18 cellular contexts compared by ENCODE assay signal in the genomic region with DNA sequence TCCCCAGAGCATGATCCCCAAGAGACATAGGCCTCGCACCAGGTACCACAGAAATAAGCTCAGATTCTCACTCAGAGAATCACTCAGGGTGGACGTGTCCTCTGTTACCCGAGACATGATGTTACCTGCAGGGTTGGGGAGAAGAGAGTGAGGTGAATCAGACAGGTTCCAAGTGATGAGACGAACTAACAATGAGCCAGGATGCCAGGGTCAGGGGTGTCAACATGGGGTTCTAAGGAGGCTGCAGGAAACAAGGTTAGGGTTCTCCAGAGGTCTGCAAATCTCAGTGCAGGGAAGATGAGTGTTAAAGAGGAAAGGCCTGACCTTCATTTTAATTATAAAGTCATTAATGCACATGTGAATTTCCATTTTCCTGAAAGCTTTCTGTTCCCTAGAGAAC. TPM values are rescaled to one million over a fixed set of nuclear protein-coding genes. Genes with fewer than 3 reads are reported as not detected.
A peak's percentile ranks its signal among the peaks of the same experiment; 100 is the strongest.
DNase-seq lines count a peak whose midpoint lies in the region; ATAC-seq and TF ChIP-seq lines count a peak whose summit lies in the region.
"Had no signal": no experiment of that assay in that cellular context is flagged by ENCODE, and none has a peak within 500 bp of the region (broad histone marks: within the 10 kb centered on the region; RNA-seq: fewer than 3 reads in every experiment).

No MANE protein-coding gene starts in this region.

- H3K27ac ChIP-seq in tibial nerve, result peak overlapping the region in 3 of 4 donors; percentile 98 to 100 (median 99)
- H3K27ac ChIP-seq: SJSA1 had no signal

- no peak for TF ChIP-seq EP300 in tibial nerve (IDR thresholded peaks at IDR 0.05)

- CTCF ChIA-PET in activated naive CD4-positive, alpha-beta T cell treated with anti-CD3 and anti-CD28 coated beads for 36 hours (lab: Charles Lee), result interaction anchor here (1.1 to 3.4 kb wide), 2 partner anchors 12 to 134 kb away, joined by 3 to 19 read pairs; partner anchors contain the start of gene TAP2
- CTCF ChIA-PET in activated CD8-positive, alpha-beta T cell treated with anti-CD3 and anti-CD28 coated beads, Interleukin-2, amount 10 ng/mL, durations not matched to agents 7 days and 5 days (lab: Charles Lee), result interaction anchor here (0.9 to 3.4 kb wide), 5 partner anchors 10 to 134 kb away, joined by 3 to 44 read pairs (median 6); partner anchors contain the start of genes HLA-DMA and TAP2

- peaks cover 0 to 46% (median 21%) of the 10 kb centered on the region in 4 donors for H3K4me1 ChIP-seq in tibial nerve

- TF ChIP-seq CTCF in tibial nerve (IDR thresholded peaks at IDR 0.05), result no peak

- H3K36me3 Mint-ChIP-seq in activated naive CD4-positive, alpha-beta T cell treated with anti-CD3 and anti-CD28 coated beads for 36 hours (ENCODE audit: low read depth), result peaks cover 84% of the 10 kb centered on the region
- H3K36me3 Mint-ChIP-seq in activated CD8-positive, alpha-beta T cell treated with anti-CD3 and anti-CD28 coated beads, Interleukin-2, amount 10 ng/mL, durations not matched to agents 7 days and 5 days (ENCODE audit: low read depth), result peaks cover 86% of the 10 kb centered on the region

- H3K4me1 Mint-ChIP-seq in activated naive CD4-positive, alpha-beta T cell treated with anti-CD3 and anti-CD28 coated beads for 36 hours (ENCODE audit: low read depth), result peaks cover 66% of the 10 kb centered on the region
- H3K4me1 Mint-ChIP-seq in activated CD8-positive, alpha-beta T cell treated with anti-CD3 and anti-CD28 coated beads, Interleukin-2, amount 10 ng/mL, durations not matched to agents 7 days and 5 days (ENCODE audit: low read depth), result peaks cover 58% of the 10 kb centered on the region

- ATAC-seq in activated CD8-positive, alpha-beta T cell treated with anti-CD3 and anti-CD28 coated beads, Interleukin-2, amount 10 ng/mL, durations not matched to agents 7 days and 5 days, result no peak
- ATAC-seq in left lobe of liver (no peak), GM18519 (IDR thresholded peaks at IDR 0.05; ENCODE audit: low FRiP score, unreplicated experiment) (no peak)
- ATAC-seq: HCT116 had no signal

- no peaks in the 10 kb centered on the region for H3K9me3 Mint-ChIP-seq in activated naive CD4-positive, alpha-beta T cell treated with anti-CD3 and anti-CD28 coated beads for 36 hours
- H3K9me3 Mint-ChIP-seq in activated CD8-positive, alpha-beta T cell treated with anti-CD3 and anti-CD28 coated beads, Interleukin-2, amount 10 ng/mL, durations not matched to agents 7 days and 5 days (ENCODE audit: insufficient read depth), result no peaks in the 10 kb centered on the region
- H3K9me3 Mint-ChIP-seq: endodermal cell had no signal

- peak overlapping the region; percentile 99 for H3K27ac Mint-ChIP-seq in activated naive CD4-positive, alpha-beta T cell treated with anti-CD3 and anti-CD28 coated beads for 36 hours
- peak overlapping the region; percentile 100 for H3K27ac Mint-ChIP-seq in activated CD8-positive, alpha-beta T cell treated with anti-CD3 and anti-CD28 coated beads, Interleukin-2, amount 10 ng/mL, durations not matched to agents 7 days and 5 days
- H3K27ac Mint-ChIP-seq: endodermal cell had no signal

- H3K9me3 ChIP-seq in tibial nerve, result no peaks in the 10 kb centered on the region
- H3K9me3 ChIP-seq: SJSA1 had no signal

- peak overlapping the region; percentile 100 for H3K4me3 Mint-ChIP-seq in activated naive CD4-positive, alpha-beta T cell treated with anti-CD3 and anti-CD28 coated beads for 36 hours
- H3K4me3 Mint-ChIP-seq in activated CD8-positive, alpha-beta T cell treated with anti-CD3 and anti-CD28 coated beads, Interleukin-2, amount 10 ng/mL, durations not matched to agents 7 days and 5 days, result peak overlapping the region; percentile 97
- H3K4me3 Mint-ChIP-seq: endodermal cell had no signal

- 84 to 88% methylated on average over 4 of the region's 4 CpGs for WGBS in tibial nerve, 2 donors

- TF ChIP-seq POLR2A in tibial nerve (IDR thresholded peaks at IDR 0.05), result no peak

- intact Hi-C loops in activated naive CD4-positive, alpha-beta T cell treated with anti-CD3 and anti-CD28 coated beads for 36 hours (cut with micrococcal nuclease), result loop anchor here (5.0 kb wide), 2 partner anchors 561 to 654 kb away; partner anchors contain the start of gene PHF1

- H3K27me3 ChIP-seq in tibial nerve, result no peaks in the 10 kb centered on the region
- H3K27me3 ChIP-seq: SJSA1 had no signal

- POLR2A ChIA-PET in activated CD8-positive, alpha-beta T cell treated with anti-CD3 and anti-CD28 coated beads, Interleukin-2, amount 10 ng/mL, durations not matched to agents 7 days and 5 days (lab: Charles Lee), result interaction anchor here (1.0 to 3.4 kb wide), 7 partner anchors 9 to 123 kb away, joined by 3 to 53 read pairs (median 7); partner anchors contain the start of gene TAP2

- DNase-seq in activated naive CD4-positive, alpha-beta T cell treated with anti-CD3 and anti-CD28 coated beads for 36 hours, result no peak
- DNase-seq in activated naive CD4-positive, alpha-beta T cell treated with anti-CD3 and anti-CD28 coated beads, Interleukin-2, amount 50 U/mL, for 16 hours, result no peak
- DNase-seq in activated CD8-positive, alpha-beta T cell treated with anti-CD3 and anti-CD28 coated beads, Interleukin-2, amount 10 ng/mL, durations not matched to agents 7 days and 5 days, result peak; percentile 19
- DNase-seq in left lobe of liver (ENCODE audit: low spot score) (peak; percentile 31), tibial nerve (ENCODE audit: low spot score in 2 of 2) (no peak), hypothalamus (lab: John Stamatoyannopoulos, UW) (no peak), NCI-H774 (lab: John Stamatoyannopoulos, UW) (no peak)
- DNase-seq: DMS53; endodermal cell; foreskin fibroblast; KBM-7; NCI-H1105 treated with DMSO at 0.1 percent for 48 hours; NCI-H345; nucleus accumbens; stimulated activated naive CD4-positive, alpha-beta T cell had no signal

- H3K27me3 Mint-ChIP-seq in activated naive CD4-positive, alpha-beta T cell treated with anti-CD3 and anti-CD28 coated beads for 36 hours (ENCODE audit: low read depth), result no peaks in the 10 kb centered on the region
- H3K27me3 Mint-ChIP-seq in activated CD8-positive, alpha-beta T cell treated with anti-CD3 and anti-CD28 coated beads, Interleukin-2, amount 10 ng/mL, durations not matched to agents 7 days and 5 days (ENCODE audit: low read depth), result no peaks in the 10 kb centered on the region

- peaks cover 0 to 52% (median 28%) of the 10 kb centered on the region in 3 donors for H3K36me3 ChIP-seq in tibial nerve

- H3K4me3 ChIP-seq in tibial nerve, result no peak overlapping the region
- H3K4me3 ChIP-seq: SJSA1 had no signal

RNA-seq across cellular contexts. Expression of gene TAP1, which starts 2.5 kb away (rescaled TPM):
- 100 to 1,000 TPM; 187 TPM for total RNA-seq in activated naive CD4-positive, alpha-beta T cell treated with anti-CD3 and anti-CD28 coated beads for 36 hours
- total RNA-seq in activated CD8-positive, alpha-beta T cell treated with anti-CD3 and anti-CD28 coated beads, Interleukin-2, amount 10 ng/mL, durations not matched to agents 7 days and 5 days, result 100 to 1,000 TPM; 319 to 328 TPM
- total RNA-seq in left lobe of liver, result 10.6 TPM
- 10 to 100 TPM; 27.2 to 45.9 (median 34.4) TPM for total RNA-seq in tibial nerve

RNA-seq across cellular contexts. Expression of gene PSMB9, which starts 3.0 kb away (rescaled TPM):
- 100 to 1,000 TPM; 238 to 241 TPM for total RNA-seq in activated naive CD4-positive, alpha-beta T cell treated with anti-CD3 and anti-CD28 coated beads for 36 hours
- 100 to 1,000 TPM; 319 to 325 TPM for total RNA-seq in activated CD8-positive, alpha-beta T cell treated with anti-CD3 and anti-CD28 coated beads, Interleukin-2, amount 10 ng/mL, durations not matched to agents 7 days and 5 days
- total RNA-seq in left lobe of liver, result 13.9 TPM
- 10 to 100 TPM; 18.4 to 34.3 (median 20.0) TPM for total RNA-seq in tibial nerve
- total RNA-seq: endodermal cell had no signal

RNA-seq across cellular contexts. Expression of gene PSMB8, which starts 7.2 kb away (rescaled TPM):
- total RNA-seq in activated naive CD4-positive, alpha-beta T cell treated with anti-CD3 and anti-CD28 coated beads for 36 hours, result 100 to 1,000 TPM; 286 to 308 TPM
- total RNA-seq in activated CD8-positive, alpha-beta T cell treated with anti-CD3 and anti-CD28 coated beads, Interleukin-2, amount 10 ng/mL, durations not matched to agents 7 days and 5 days, result 100 to 1,000 TPM; 385 to 397 TPM
- 41.1 TPM for total RNA-seq in left lobe of liver
- total RNA-seq in tibial nerve, result 10 to 100 TPM; 16.3 to 39.0 (median 28.4) TPM

RNA-seq across cellular contexts. Expression of gene TAP2, which starts 12.5 kb away (rescaled TPM):
- total RNA-seq in activated naive CD4-positive, alpha-beta T cell treated with anti-CD3 and anti-CD28 coated beads for 36 hours, result 100 to 1,000 TPM; 136 to 138 TPM
- 100 to 1,000 TPM; 145 to 159 TPM for total RNA-seq in activated CD8-positive, alpha-beta T cell treated with anti-CD3 and anti-CD28 coated beads, Interleukin-2, amount 10 ng/mL, durations not matched to agents 7 days and 5 days
- 11.8 TPM for total RNA-seq in left lobe of liver
- total RNA-seq in tibial nerve, result 10 to 100 TPM; 14.1 to 21.9 (median 19.8) TPM

RNA-seq across cellular contexts. Expression of gene HLA-DOB, which starts 34.2 kb away (rescaled TPM):
- total RNA-seq in activated naive CD4-positive, alpha-beta T cell treated with anti-CD3 and anti-CD28 coated beads for 36 hours, result 1 to 10 TPM in 1 of 2 experiments, under 1 TPM in 1; 0.91 to 1.1 TPM
- 10 to 100 TPM; 15.6 to 17.0 TPM for total RNA-seq in activated CD8-positive, alpha-beta T cell treated with anti-CD3 and anti-CD28 coated beads, Interleukin-2, amount 10 ng/mL, durations not matched to agents 7 days and 5 days
- total RNA-seq in left lobe of liver (not detected), tibial nerve (1 to 10 TPM in 2 of 4 donors, not detected in 2; 2.1 to 3.5 TPM)
- total RNA-seq: endodermal cell had no signal

Comparison
In these comparisons a context has a peak if more than half of its experiments do, and no peak if none do; other contexts are left out.
1. DNase-seq: peak in activated CD8-positive, alpha-beta T cell treated with anti-CD3 and anti-CD28 coated beads, Interleukin-2, amount 10 ng/mL, durations not matched to agents 7 days and 5 days (single experiment) and left lobe of liver (single experiment); none in activated naive CD4-positive, alpha-beta T cell treated with anti-CD3 and anti-CD28 coated beads for 36 hours (single experiment), activated naive CD4-positive, alpha-beta T cell treated with anti-CD3 and anti-CD28 coated beads, Interleukin-2, amount 50 U/mL, for 16 hours (single experiment), tibial nerve (0 of 2), hypothalamus (0 of 51) and NCI-H774 (single experiment).
2. RNA of gene TAP1, which starts 2.5 kb away (total RNA-seq): 319 to 328 TPM in activated CD8-positive, alpha-beta T cell treated with anti-CD3 and anti-CD28 coated beads, Interleukin-2, amount 10 ng/mL, durations not matched to agents 7 days and 5 days and 187 TPM in activated naive CD4-positive, alpha-beta T cell treated with anti-CD3 and anti-CD28 coated beads for 36 hours; 27.2 to 45.9 TPM in tibial nerve and 10.6 TPM in left lobe of liver (single experiment); every median in the first group is over 4 times any median in the second.
3. RNA of gene PSMB9, which starts 3.0 kb away (total RNA-seq): 319 to 325 TPM in activated CD8-positive, alpha-beta T cell treated with anti-CD3 and anti-CD28 coated beads, Interleukin-2, amount 10 ng/mL, durations not matched to agents 7 days and 5 days and 238 to 241 TPM in activated naive CD4-positive, alpha-beta T cell treated with anti-CD3 and anti-CD28 coated beads for 36 hours; 18.4 to 34.3 TPM in tibial nerve and 13.9 TPM in left lobe of liver (single experiment); every median in the first group is over 4 times any median in the second.